Comparison of ENCODE assay signal across 13 cellular contexts in genomic region chr3:20042331-20042730, GRCh38. TPM values are rescaled to one million over a fixed set of nuclear protein-coding genes. Genes with fewer than 3 reads are reported as not detected.
A peak's percentile ranks its signal among the peaks of the same experiment; 100 is the strongest.
DNase-seq lines count a peak whose midpoint lies in the region; ATAC-seq and TF ChIP-seq lines count a peak whose summit lies in the region.
"Had no signal": no experiment of that assay in that cellular context is flagged by ENCODE, and none has a peak within 500 bp of the region (broad histone marks: within the 10 kb centered on the region; RNA-seq: fewer than 3 reads in every experiment).

No MANE protein-coding gene starts in this region.

- peak overlapping the region; percentile 95; the same call in 1 of the 2 replicates for H3K4me2 ChIP-seq in DND-41 (ENCODE audit: insufficient read depth, low read length)

- no peak overlapping the region for H3K27ac Mint-ChIP-seq in glutamatergic neuron (ENCODE audit: unreplicated experiment)

- TF ChIP-seq POLR2A in Peyer's patch (IDR thresholded peaks at IDR 0.05) = no peak
- no peak for TF ChIP-seq POLR2A in spleen (IDR thresholded peaks at IDR 0.05)

- H2AFZ ChIP-seq in DND-41 (ENCODE audit: low read depth, low read length) = no peak overlapping the region

- DNase-seq in DND-41 = no peak
- no peak for DNase-seq in Peyer's patch
- DNase-seq in glutamatergic neuron = no peak
- no peak for DNase-seq in spleen
- no peak for DNase-seq in iPS-NIHi7 (ENCODE audit: extremely low spot score)
- DNase-seq in ureter (ENCODE audit: low spot score) = no peak
- DNase-seq in NCI-H2081 (lab: John Stamatoyannopoulos, UW) = no peak
- DNase-seq: EL; stimulated activated CD4-positive, alpha-beta T cell treated with anti-CD3 and anti-CD28 coated beads, Interleukin-1b, Interleukin-23, amount 100 ng/mL, for 48 hours had no signal

- H3K9me3 Mint-ChIP-seq in glutamatergic neuron (ENCODE audit: unreplicated experiment) = peaks cover 15% of the 10 kb centered on the region

- H3K27ac ChIP-seq in DND-41 (ENCODE audit: low read length) (no peak overlapping the region), Peyer's patch (peak overlapping the region in 3 of 4 donors; percentile 97 to 98 (median 97)), spleen (peak overlapping the region; percentile 29 to 99 (median 98))

- TF ChIP-seq CTCF in DND-41 (IDR thresholded peaks at IDR 0.05; ENCODE audit: borderline replicate concordance, extremely low read depth, low read length, poor library complexity, severe bottlenecking) = no peak
- TF ChIP-seq CTCF in Peyer's patch (IDR thresholded peaks at IDR 0.05) = no peak
- no peak for TF ChIP-seq CTCF in glutamatergic neuron (IDR thresholded peaks at IDR 0.05; ENCODE audit: partially characterized antibody, unreplicated experiment)
- TF ChIP-seq CTCF in spleen (IDR thresholded peaks at IDR 0.05 in 8 of 11, conservative IDR thresholded peaks at IDR 0.05 in 3 of 11) = no peak

- H4K20me1 ChIP-seq in DND-41 (ENCODE audit: insufficient read depth, low read length) = peaks cover 8% of the 10 kb centered on the region; the same call in 1 of the 2 replicates

- H3K27me3 ChIP-seq in DND-41 (ENCODE audit: insufficient read depth, low read length, poor library complexity) (peaks cover 11% of the 10 kb centered on the region), Peyer's patch (no peaks in the 10 kb centered on the region), spleen (replicated peaks in 1 of 7) (no peaks in the 10 kb centered on the region)

- no peak overlapping the region; the same call in 1 of the 2 replicates for H3K9ac ChIP-seq in DND-41 (ENCODE audit: low read depth, low read length)

- peaks cover 14% of the 10 kb centered on the region for H3K4me1 Mint-ChIP-seq in glutamatergic neuron (ENCODE audit: low read depth, unreplicated experiment)

- peaks cover 7% of the 10 kb centered on the region for H3K79me2 ChIP-seq in DND-41 (ENCODE audit: insufficient read depth, low read length)

- H3K9me3 ChIP-seq in DND-41 (ENCODE audit: insufficient read depth, low read length, severe bottlenecking) (no peaks in the 10 kb centered on the region), Peyer's patch (no peaks in the 10 kb centered on the region), spleen (no peaks in the 10 kb centered on the region)

- no peaks in the 10 kb centered on the region for H3K36me3 Mint-ChIP-seq in glutamatergic neuron (ENCODE audit: unreplicated experiment)

- ATAC-seq in DND-41 (ENCODE audit: insufficient read depth, low read depth) (no peak), GM21367 (IDR thresholded peaks at IDR 0.05; ENCODE audit: unreplicated experiment) (no peak)
- ATAC-seq: K562, SK-N-SH treated with all-trans-retinoic acid at 6 μM for 48 hours had no signal

- peaks cover 12% of the 10 kb centered on the region for H3K27me3 Mint-ChIP-seq in glutamatergic neuron (ENCODE audit: unreplicated experiment)

- H3K4me3 ChIP-seq in DND-41 (ENCODE audit: low read depth in 1 of 2, low read length in 2 of 2) (no peak overlapping the region), Peyer's patch (no peak overlapping the region), spleen (peak overlapping the region in 3 of 8 donors; percentile 73 to 93 (median 85))

- intact Hi-C loops in spleen (cut with DNase I; ENCODE audit: low total_unique reads) = loop anchor here (5.0 to 10.0 kb wide), 2 partner anchors 98 to 145 kb away; partner anchors contain the start of genes RAB5A and SGO1

- H3K36me3 ChIP-seq in DND-41 (ENCODE audit: insufficient read depth, low read length) (no peaks in the 10 kb centered on the region), Peyer's patch (no peaks in the 10 kb centered on the region), spleen (no peaks in the 10 kb centered on the region)

- peak overlapping the region; percentile 94 for H3K4me3 Mint-ChIP-seq in glutamatergic neuron (ENCODE audit: unreplicated experiment)

- peaks cover 49% of the 10 kb centered on the region for H3K4me1 ChIP-seq in DND-41 (ENCODE audit: insufficient read depth, low read length)
- peaks cover 0 to 35% (median 7%) of the 10 kb centered on the region in 4 donors for H3K4me1 ChIP-seq in Peyer's patch
- peaks cover 41 to 83% (median 65%) of the 10 kb centered on the region in 6 donors for H3K4me1 ChIP-seq in spleen

- 49 to 70% (median 63%) methylated on average over 5 of the region's 5 CpGs for WGBS in spleen, 5 donors

RNA-seq across cellular contexts. Expression of gene KAT2B, which starts 2.1 kb away (rescaled TPM):
- 10 to 100 TPM; 28.0 to 46.2 (median 42.9) TPM for total RNA-seq in Peyer's patch
- 13.6 TPM for total RNA-seq in glutamatergic neuron (ENCODE audit: unreplicated experiment)
- total RNA-seq in spleen = 10 to 100 TPM; 39.1 to 64.3 (median 58.0) TPM
- 10 to 100 TPM; 13.6 to 17.6 (median 14.9) TPM for polyA plus RNA-seq in spleen
- total RNA-seq in ureter = 40.2 TPM

RNA-seq across cellular contexts. Expression of gene PP2D1, which starts 30.3 kb away (rescaled TPM):
- not detected for total RNA-seq in Peyer's patch
- not detected for total RNA-seq in glutamatergic neuron (ENCODE audit: unreplicated experiment)
- total RNA-seq in spleen = not detected
- not detected for polyA plus RNA-seq in spleen
- total RNA-seq in ureter = not detected
- total RNA-seq: K562, NCI-H460 had no signal
